ENCODE assay signal across 12 cellular contexts in genomic region chr1:45334308-45335245, GRCh38. TPM values are rescaled to one million over a fixed set of nuclear protein-coding genes. Genes with fewer than 3 reads are reported as not detected.
A peak's percentile ranks its signal among the peaks of the same experiment; 100 is the strongest.
DNase-seq lines count a peak whose midpoint lies in the region; ATAC-seq and TF ChIP-seq lines count a peak whose summit lies in the region.
"Had no signal": no experiment of that assay in that cellular context is flagged by ENCODE, and none has a peak within 500 bp of the region (broad histone marks: within the 10 kb centered on the region; RNA-seq: fewer than 3 reads in every experiment).

No MANE protein-coding gene starts in this region.

- no peak overlapping the region for H3K4me3 ChIP-seq in AG04450 (ENCODE audit: low read depth, low read length)
- H3K4me3 ChIP-seq: cardiac muscle cell had no signal

- H3K9me3 Mint-ChIP-seq in activated CD8-positive, alpha-beta T cell treated with anti-CD3 and anti-CD28 coated beads for 36 hours, result peaks cover 3% of the 10 kb centered on the region

- TF ChIP-seq CTCF in AG04450 (IDR thresholded peaks at IDR 0.05; ENCODE audit: low read depth, low read length) (0 out of 2 replicates have a peak, but pooled peaks have one; percentile 6), GM10248 (IDR thresholded peaks at IDR 0.05; ENCODE audit: control extremely low read depth, extremely low read depth, low read depth, missing control alignments) (no peak)
- TF ChIP-seq CTCF in activated CD8-positive, alpha-beta T cell treated with anti-CD3 and anti-CD28 coated beads for 36 hours (IDR thresholded peaks at IDR 0.05), result no peak

- H3K4me3 Mint-ChIP-seq in activated CD8-positive, alpha-beta T cell treated with anti-CD3 and anti-CD28 coated beads for 36 hours, result no peak overlapping the region

- H3K27me3 Mint-ChIP-seq in activated CD8-positive, alpha-beta T cell treated with anti-CD3 and anti-CD28 coated beads for 36 hours, result no peaks in the 10 kb centered on the region

- CTCF ChIA-PET in AG04450 (lab: Charles Lee), result interaction anchor here (0.7 kb wide), 2 partner anchors 25 to 166 kb away, joined by 3 to 8 read pairs; partner anchors contain the start of gene MMACHC
- CTCF ChIA-PET in GM10248 (lab: Yijun Ruan, JAX), result interaction anchor here (0.8 to 2.1 kb wide), 6 partner anchors 9 to 316 kb away, joined by 3 to 5 read pairs (median 4); no protein-coding TSS in a partner anchor
- CTCF ChIA-PET in activated CD8-positive, alpha-beta T cell treated with anti-CD3 and anti-CD28 coated beads for 36 hours (lab: Charles Lee), result interaction anchor here (0.8 to 1.6 kb wide), 4 partner anchors 28 to 236 kb away, joined by 3 to 5 read pairs (median 4); no protein-coding TSS in a partner anchor

- POLR2A ChIA-PET in AG04450 (lab: Yijun Ruan, JAX) (no interaction called here), GM10248 (lab: Yijun Ruan, JAX) (interaction anchor here (0.6 kb wide), 1 partner anchor 216 kb away, joined by 5 read pairs; no protein-coding TSS in a partner anchor)
- POLR2A ChIA-PET in activated CD8-positive, alpha-beta T cell treated with anti-CD3 and anti-CD28 coated beads for 36 hours (lab: Charles Lee), result interaction anchor here (1.1 to 16.0 kb wide), 3 partner anchors 7 to 14 kb away, joined by 3 to 238 read pairs (median 7); partner anchors contain the start of gene HPDL

- intact Hi-C loops in activated CD8-positive, alpha-beta T cell treated with anti-CD3 and anti-CD28 coated beads for 36 hours (cut with micrococcal nuclease), result loop anchor here (5.0 kb wide), 1 partner anchor 32 kb away; no protein-coding TSS in a partner anchor

- no peak overlapping the region for H3K27ac ChIP-seq in AG04450 (ENCODE audit: low read depth, low read length)
- H3K27ac ChIP-seq: cardiac muscle cell had no signal

- H3K27me3 ChIP-seq in AG04450 (ENCODE audit: control insufficient read depth, insufficient read depth, low read length), result no peaks in the 10 kb centered on the region
- H3K27me3 ChIP-seq: cardiac muscle cell had no signal

- peaks cover 34% of the 10 kb centered on the region for H3K4me1 Mint-ChIP-seq in activated CD8-positive, alpha-beta T cell treated with anti-CD3 and anti-CD28 coated beads for 36 hours (ENCODE audit: low read depth)

- peaks cover 40% of the 10 kb centered on the region for H3K36me3 Mint-ChIP-seq in activated CD8-positive, alpha-beta T cell treated with anti-CD3 and anti-CD28 coated beads for 36 hours (ENCODE audit: low read depth)

- ATAC-seq in activated CD8-positive, alpha-beta T cell treated with anti-CD3 and anti-CD28 coated beads for 36 hours, result no peak
- no peak for ATAC-seq in HG03457 (IDR thresholded peaks at IDR 0.05; ENCODE audit: unreplicated experiment)

- peak overlapping the region; percentile 74 for H3K27ac Mint-ChIP-seq in activated CD8-positive, alpha-beta T cell treated with anti-CD3 and anti-CD28 coated beads for 36 hours

- DNase-seq in AG04450 (ENCODE audit: low read depth, low spot score), result no peak
- peak; percentile 8 for DNase-seq in GM10248 (ENCODE audit: extremely low spot score)
- no peak for DNase-seq in activated CD8-positive, alpha-beta T cell treated with anti-CD3 and anti-CD28 coated beads for 36 hours
- DNase-seq in islet precursor cell, result peak; percentile 70
- DNase-seq in superior temporal gyrus (ENCODE audit: extremely low spot score), result no peak
- DNase-seq in ureter (ENCODE audit: low spot score), result no peak
- no peak for DNase-seq in GOT3 (lab: John Stamatoyannopoulos, UW)
- DNase-seq: activated CD4-positive, alpha-beta T cell treated with anti-CD3 and anti-CD28 coated beads, Interleukin-2, amount 50 U/mL, for 4 hours; hippocampal formation; occipital lobe had no signal

- no peaks in the 10 kb centered on the region; the same call in 1 of the 2 replicates for H3K9me3 ChIP-seq in AG04450 (ENCODE audit: control insufficient read depth, insufficient read depth, low read length)

RNA-seq across cellular contexts. Expression of gene TOE1, which starts 5.4 kb away (rescaled TPM):
- 8.1 and 10.1 TPM in 2 replicates for polyA plus RNA-seq in AG04450 (2011; rRNA removed)
- polyA minus RNA-seq in AG04450 (2011; rRNA and poly(A)+ RNA removed), result 11.4 and 11.5 TPM in 2 replicates
- total RNA-seq in activated CD8-positive, alpha-beta T cell treated with anti-CD3 and anti-CD28 coated beads for 36 hours, result 10 to 100 TPM; 25.7 to 28.1 TPM
- 11.8 TPM for total RNA-seq in ureter

RNA-seq across cellular contexts. Expression of gene MUTYH, which starts 5.7 kb away (rescaled TPM):
- polyA plus RNA-seq in AG04450 (2011; rRNA removed), result 5.8 and 6.2 TPM in 2 replicates
- 8.1 and 9.9 TPM in 2 replicates for polyA minus RNA-seq in AG04450 (2011; rRNA and poly(A)+ RNA removed)
- 10 to 100 TPM; 51.4 to 54.5 TPM for total RNA-seq in activated CD8-positive, alpha-beta T cell treated with anti-CD3 and anti-CD28 coated beads for 36 hours
- 34.2 TPM for total RNA-seq in ureter

RNA-seq across cellular contexts. Expression of gene HPDL, which starts 7.9 kb away (rescaled TPM):
- 0.22 and 0.50 TPM in 2 replicates for polyA plus RNA-seq in AG04450 (2011; rRNA removed)
- 0.28 TPM in 1 of 2 replicates, not detected in the other for polyA minus RNA-seq in AG04450 (2011; rRNA and poly(A)+ RNA removed)
- 10 to 100 TPM; 37.5 to 39.8 TPM for total RNA-seq in activated CD8-positive, alpha-beta T cell treated with anti-CD3 and anti-CD28 coated beads for 36 hours
- total RNA-seq in ureter, result 2.3 TPM

Comparison
In these comparisons a context has a peak if more than half of its experiments do, and no peak if none do; other contexts are left out.
1. DNase-seq: peak in GM10248 (single experiment) and islet precursor cell (single experiment); none in AG04450 (single experiment), activated CD8-positive, alpha-beta T cell treated with anti-CD3 and anti-CD28 coated beads for 36 hours (single experiment), superior temporal gyrus (single experiment), ureter (single experiment) and GOT3 (single experiment).
2. RNA of gene HPDL, which starts 7.9 kb away (total RNA-seq): 37.5 to 39.8 TPM in activated CD8-positive, alpha-beta T cell treated with anti-CD3 and anti-CD28 coated beads for 36 hours; 2.3 TPM in ureter (single experiment); every median in the first group is over 10 times any median in the second.